ENCODE assay signal across 10 cellular contexts in genomic region chr21:45980697-45981096, GRCh38. TPM values are rescaled to one million over a fixed set of nuclear protein-coding genes. Genes with fewer than 3 reads are reported as not detected.
A peak's percentile ranks its signal among the peaks of the same experiment; 100 is the strongest.
DNase-seq lines count a peak whose midpoint lies in the region; ATAC-seq and TF ChIP-seq lines count a peak whose summit lies in the region.
"Had no signal": no experiment of that assay in that cellular context is flagged by ENCODE, and none has a peak within 500 bp of the region (broad histone marks: within the 10 kb centered on the region; RNA-seq: fewer than 3 reads in every experiment).

No MANE protein-coding gene starts in this region.

- H3K4me3 ChIP-seq in GM23248 = peak overlapping the region; percentile 64
- H3K4me3 ChIP-seq in WERI-Rb-1 (ENCODE audit: low read depth, low read length) = peak overlapping the region; percentile 34
- peak overlapping the region; percentile 52 for H3K4me3 ChIP-seq in iPS-18a (ENCODE audit: low read length)
- H3K4me3 ChIP-seq in spleen = peak overlapping the region in 3 of 8 donors; percentile 52 to 79 (median 69)

- no peak for TF ChIP-seq POLR2A in spleen (IDR thresholded peaks at IDR 0.05)

- no peak overlapping the region for H3K4me3 Mint-ChIP-seq in activated T-helper 2 cell treated with anti-CD3 and anti-CD28 coated beads, Interferon-gamma antibody, Interleukin-2, Interleukin-4, amounts not matched to agents 10 μg/mL and 5 μg/mL and 100 μg/mL, durations not matched to agents 14 hours and 24 hours and 36 hours (ENCODE audit: low read depth)
- H3K4me3 Mint-ChIP-seq: activated naive CD8-positive, alpha-beta T cell treated with anti-CD3 and anti-CD28 coated beads for 36 hours; nephron progenitor cell had no signal

- TF ChIP-seq CTCF in WERI-Rb-1 (IDR thresholded peaks at IDR 0.05; ENCODE audit: low read depth, low read length) (no peak), spleen (IDR thresholded peaks at IDR 0.05 in 8 of 11, conservative IDR thresholded peaks at IDR 0.05 in 3 of 11) (no peak)

- H3K27ac Mint-ChIP-seq in activated T-helper 2 cell treated with anti-CD3 and anti-CD28 coated beads, Interferon-gamma antibody, Interleukin-2, Interleukin-4, amounts not matched to agents 10 μg/mL and 5 μg/mL and 100 μg/mL, durations not matched to agents 14 hours and 24 hours and 36 hours = no peak overlapping the region
- H3K27ac Mint-ChIP-seq: activated naive CD8-positive, alpha-beta T cell treated with anti-CD3 and anti-CD28 coated beads for 36 hours; nephron progenitor cell had no signal

- peaks cover 40% of the 10 kb centered on the region for H3K79me2 ChIP-seq in GM23248 (ENCODE audit: insufficient read depth)

- no peaks in the 10 kb centered on the region for H3K9me3 ChIP-seq in GM23248 (ENCODE audit: low read depth)
- peaks cover 3% of the 10 kb centered on the region for H3K9me3 ChIP-seq in WERI-Rb-1 (ENCODE audit: severe bottlenecking)
- H3K9me3 ChIP-seq in iPS-18a (ENCODE audit: control insufficient read depth, low read depth, low read length) = no peaks in the 10 kb centered on the region
- H3K9me3 ChIP-seq in spleen = no peaks in the 10 kb centered on the region

- no peaks in the 10 kb centered on the region for H3K9me3 Mint-ChIP-seq in activated T-helper 2 cell treated with anti-CD3 and anti-CD28 coated beads, Interferon-gamma antibody, Interleukin-2, Interleukin-4, amounts not matched to agents 10 μg/mL and 5 μg/mL and 100 μg/mL, durations not matched to agents 14 hours and 24 hours and 36 hours
- H3K9me3 Mint-ChIP-seq: activated naive CD8-positive, alpha-beta T cell treated with anti-CD3 and anti-CD28 coated beads for 36 hours; nephron progenitor cell had no signal

- H3K27me3 Mint-ChIP-seq in activated T-helper 2 cell treated with anti-CD3 and anti-CD28 coated beads, Interferon-gamma antibody, Interleukin-2, Interleukin-4, amounts not matched to agents 10 μg/mL and 5 μg/mL and 100 μg/mL, durations not matched to agents 14 hours and 24 hours and 36 hours (ENCODE audit: low read depth) = peaks cover 25% of the 10 kb centered on the region

- intact Hi-C loops in spleen (cut with DNase I; ENCODE audit: low total_unique reads) = no loop called here
- intact Hi-C loops in activated T-helper 2 cell treated with anti-CD3 and anti-CD28 coated beads, Interferon-gamma antibody, Interleukin-2, Interleukin-4, amounts not matched to agents 10 μg/mL and 5 μg/mL and 100 μg/mL, durations not matched to agents 14 hours and 24 hours and 36 hours (cut with micrococcal nuclease) = no loop called here

- in situ Hi-C loops in GM23248 (cut with MboI) = no loop called here

- DNase-seq in GM23248 (no peak), WERI-Rb-1 (no peak), spleen (no peak), SIG-M5 treated with dmso at 0.1 percent for 504 hours (lab: John Stamatoyannopoulos, UW; ENCODE audit: unreplicated experiment) (no peak), DMS114 treated with DMSO at 0.1 percent for 48 hours (lab: John Stamatoyannopoulos, UW; ENCODE audit: unreplicated experiment) (no peak)
- no peak for DNase-seq in activated T-helper 2 cell treated with anti-CD3 and anti-CD28 coated beads, Interferon-gamma antibody, Interleukin-2, Interleukin-4, amounts not matched to agents 10 μg/mL and 5 μg/mL and 100 μg/mL, durations not matched to agents 14 hours and 24 hours and 36 hours (ENCODE audit: low spot score)

- peak overlapping the region; percentile 41 for H2AFZ ChIP-seq in GM23248

- H3K4me1 Mint-ChIP-seq in activated T-helper 2 cell treated with anti-CD3 and anti-CD28 coated beads, Interferon-gamma antibody, Interleukin-2, Interleukin-4, amounts not matched to agents 10 μg/mL and 5 μg/mL and 100 μg/mL, durations not matched to agents 14 hours and 24 hours and 36 hours (ENCODE audit: low read depth) = peaks cover 4% of the 10 kb centered on the region

- ATAC-seq in GM18511 (IDR thresholded peaks at IDR 0.05; ENCODE audit: unreplicated experiment) = no peak

- H3K36me3 Mint-ChIP-seq in activated T-helper 2 cell treated with anti-CD3 and anti-CD28 coated beads, Interferon-gamma antibody, Interleukin-2, Interleukin-4, amounts not matched to agents 10 μg/mL and 5 μg/mL and 100 μg/mL, durations not matched to agents 14 hours and 24 hours and 36 hours (ENCODE audit: low read depth) = no peaks in the 10 kb centered on the region

- H3K4me1 ChIP-seq in GM23248 (ENCODE audit: insufficient read depth) = peaks cover 21% of the 10 kb centered on the region
- H3K4me1 ChIP-seq in iPS-18a (ENCODE audit: control insufficient read depth, low read depth, low read length) = peaks cover 3% of the 10 kb centered on the region
- peaks cover 0 to 36% (median 19%) of the 10 kb centered on the region in 6 donors for H3K4me1 ChIP-seq in spleen

- H3K36me3 ChIP-seq in GM23248 (ENCODE audit: low read depth) (peaks cover 13% of the 10 kb centered on the region; the same call in 1 of the 2 replicates), WERI-Rb-1 (peaks cover 10% of the 10 kb centered on the region), iPS-18a (ENCODE audit: control insufficient read depth, low read depth, low read length) (peaks cover 14% of the 10 kb centered on the region), spleen (peaks cover 0 to 13% (median 0%) of the 10 kb centered on the region in 6 donors)

- H3K27ac ChIP-seq in GM23248 = peak overlapping the region; percentile 85
- no peak overlapping the region for H3K27ac ChIP-seq in WERI-Rb-1
- no peak overlapping the region for H3K27ac ChIP-seq in iPS-18a (ENCODE audit: low read length)
- H3K27ac ChIP-seq in spleen = peak overlapping the region in 6 of 8 donors; percentile 7 to 76 (median 64)

- H3K4me2 ChIP-seq in GM23248 (ENCODE audit: unreplicated experiment) = peak overlapping the region; percentile 69

- H3F3A ChIP-seq in GM23248 (ENCODE audit: insufficient read depth) = peaks cover 25% of the 10 kb centered on the region

- H3K9me2 ChIP-seq in GM23248 (ENCODE audit: insufficient read depth) = no peaks in the 10 kb centered on the region

- no peaks in the 10 kb centered on the region for H4K20me1 ChIP-seq in GM23248 (ENCODE audit: insufficient read depth)

- H3K27me3 ChIP-seq in GM23248 (replicated peaks; ENCODE audit: insufficient read depth) = no peaks in the 10 kb centered on the region
- H3K27me3 ChIP-seq in WERI-Rb-1 (ENCODE audit: insufficient read depth, low read depth, severe bottlenecking) = no peaks in the 10 kb centered on the region
- H3K27me3 ChIP-seq in iPS-18a (ENCODE audit: control insufficient read depth, insufficient read depth, low read length) = peaks cover 25% of the 10 kb centered on the region
- H3K27me3 ChIP-seq in spleen (replicated peaks in 1 of 7) = peaks cover 0 to 68% (median 9%) of the 10 kb centered on the region in 7 donors

- H3K9ac ChIP-seq in GM23248 = peak overlapping the region; percentile 79
- H3K9ac ChIP-seq in iPS-18a (ENCODE audit: low read length) = no peak overlapping the region

RNA-seq across cellular contexts. Expression of gene COL6A1, which starts 0.9 kb away (rescaled TPM):
- 1,783 and 1,897 TPM in 2 replicates for total RNA-seq in GM23248 (2014; rRNA removed; shearing (Covaris generic))
- polyA plus RNA-seq in GM23248 (2016; fragmentation: Nextera tagmentation; extraction: Ambion mirVana) (685 and 707 TPM in 2 replicates), spleen (100 to 1,000 TPM in 2 of 3 donors, 10 to 100 TPM in 1; 85.7 to 152 (median 119) TPM)
- total RNA-seq in spleen = 100 to 1,000 TPM in 6 of 7 donors, 10 to 100 TPM in 1; 76.5 to 190 (median 139) TPM
- total RNA-seq in activated T-helper 2 cell treated with anti-CD3 and anti-CD28 coated beads, Interferon-gamma antibody, Interleukin-2, Interleukin-4, amounts not matched to agents 10 μg/mL and 5 μg/mL and 100 μg/mL, durations not matched to agents 14 hours and 24 hours and 36 hours = 0.23 and 0.37 TPM in 2 replicates

Comparison
In these comparisons a context has a peak if more than half of its experiments do, and no peak if none do; other contexts are left out.
1. H3K27ac ChIP-seq: peak in GM23248 (single experiment) and spleen (6 of 8); none in WERI-Rb-1 (single experiment) and iPS-18a (single experiment).
2. RNA of gene COL6A1, which starts 0.9 kb away (total RNA-seq): 1,783 to 1,897 TPM in GM23248 and 76.5 to 190 TPM in spleen; 0.23 to 0.37 TPM in activated T-helper 2 cell treated with anti-CD3 and anti-CD28 coated beads, Interferon-gamma antibody, Interleukin-2, Interleukin-4, amounts not matched to agents 10 μg/mL and 5 μg/mL and 100 μg/mL, durations not matched to agents 14 hours and 24 hours and 36 hours; every median in the first group is over 10 times any median in the second.